ENCODE assay signal across 9 cellular contexts in the genomic region with DNA sequence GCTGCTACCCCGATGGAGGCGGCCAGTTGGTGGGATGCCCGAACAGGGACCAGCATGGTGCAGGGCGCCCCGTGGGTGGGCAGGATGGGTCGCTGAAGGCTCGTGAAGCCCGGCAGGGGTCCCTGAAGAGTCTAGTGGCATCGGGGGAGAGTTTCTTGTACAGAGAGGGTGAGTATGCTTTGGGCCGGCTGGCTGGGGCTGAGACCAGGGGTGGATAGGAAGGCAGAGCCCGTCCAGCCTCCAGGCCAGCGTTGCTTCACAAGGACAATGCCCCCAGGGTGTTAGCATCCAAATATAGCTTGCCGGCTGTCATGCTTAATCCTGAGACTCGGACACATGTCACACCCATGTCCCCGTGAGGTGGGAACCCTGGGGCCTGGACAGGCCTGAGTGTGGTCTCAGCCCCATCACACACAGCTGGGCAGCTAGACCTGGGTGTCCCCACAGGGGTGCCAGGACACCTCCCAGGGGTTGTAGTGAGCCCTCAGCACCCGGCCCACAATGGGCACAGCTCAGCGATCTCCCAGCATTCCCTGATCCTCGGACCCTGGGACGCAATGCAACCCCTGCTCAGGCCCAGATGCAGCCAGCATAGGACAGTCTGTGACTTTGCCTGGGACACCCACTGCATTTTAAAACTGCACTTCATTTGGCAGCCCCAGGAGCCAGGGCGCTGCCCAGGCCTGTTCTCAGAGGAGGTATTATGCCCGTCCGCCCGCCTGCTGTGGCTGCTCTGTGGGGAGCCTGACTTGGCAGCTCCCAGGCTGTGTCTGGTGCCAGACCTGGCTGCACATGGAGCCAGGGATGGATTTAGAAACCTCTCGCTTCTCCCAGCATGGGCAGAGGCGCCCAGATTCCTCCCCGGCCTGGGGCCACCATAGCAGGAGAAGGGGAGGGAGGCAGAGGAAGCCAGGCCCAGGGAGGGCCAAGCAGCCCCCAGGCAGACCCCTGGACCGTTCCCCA. TPM values are rescaled to one million over a fixed set of nuclear protein-coding genes. Genes with fewer than 3 reads are reported as not detected.
DNase-seq lines count a peak whose midpoint lies in the region; TF ChIP-seq lines count a peak whose summit lies in the region.
"Had no signal": no experiment of that assay in that cellular context is flagged by ENCODE, and none has a peak within 500 bp of the region (broad histone marks: within the 10 kb centered on the region; RNA-seq: fewer than 3 reads in every experiment).

No MANE protein-coding gene starts in this region.

- H3K27me3 ChIP-seq in layer of hippocampus (ENCODE audit: control insufficient read depth, insufficient read depth, low read length): no peaks in the 10 kb centered on the region
- H3K27me3 ChIP-seq in tibial artery: no peaks in the 10 kb centered on the region

- TF ChIP-seq CTCF in brain (conservative IDR thresholded peaks at IDR 0.05) (no peak), tibial artery (IDR thresholded peaks at IDR 0.05) (no peak)

- H3K4me1 Mint-ChIP-seq in brain: peaks cover 60% of the 10 kb centered on the region

- peak overlapping the region in 1 of 5 experiments; percentile 39 for H3K4me3 Mint-ChIP-seq in brain

- in situ Hi-C loops in KBM-7 (cut with MboI; ENCODE audit: low pct_unique_long_range_greater_than_20kb, low sequenced_read_pairs): no loop called here

- intact Hi-C loops in tibial artery (cut with DNase I; ENCODE audit: low total_unique reads): loop anchor here (5.0 to 10.0 kb wide), 2 partner anchors 34 to 191 kb away; no protein-coding TSS in a partner anchor

- DNase-seq in NCI-H1417 (lab: John Stamatoyannopoulos, UW) (peak in 2 of 3 experiments; percentile 71 to 73), NCI-H1417 treated with DMSO at 0.1 percent for 48 hours (lab: John Stamatoyannopoulos, UW) (no peak), tibial artery (peak; percentile 77 to 94), DMS53 (lab: John Stamatoyannopoulos, UW) (no peak), KBM-7 (no peak), GM03348 (ENCODE audit: low spot score) (no peak)
- DNase-seq: ACHN had no signal

- H3K36me3 ChIP-seq in tibial artery: no peaks in the 10 kb centered on the region

- H3K4me1 ChIP-seq in tibial artery: peaks cover 0 to 94% (median 60%) of the 10 kb centered on the region in 4 donors

- H3K4me3 ChIP-seq in tibial artery: no peak overlapping the region

- no peaks in the 10 kb centered on the region for H3K27me3 Mint-ChIP-seq in brain

- H3K9me3 Mint-ChIP-seq in brain: no peaks in the 10 kb centered on the region

- H3K27ac ChIP-seq in layer of hippocampus (ENCODE audit: low read depth, low read length) (peak overlapping the region; percentile 84), tibial artery (peak overlapping the region; percentile 94 to 99)

- peak overlapping the region in 4 of 5 experiments; percentile 72 to 92 (median 89) for H3K27ac Mint-ChIP-seq in brain

- no peaks in the 10 kb centered on the region for H3K9me3 ChIP-seq in tibial artery

- no peaks in the 10 kb centered on the region for H3K36me3 Mint-ChIP-seq in brain

RNA-seq across cellular contexts. Expression of gene RAMP1, which starts 36.4 kb away (rescaled TPM):
- 75.7 TPM for polyA plus RNA-seq in brain (ENCODE audit: insufficient read depth, low read depth, low replicate concordance)

Comparison
In these comparisons a context has a peak if more than half of its experiments do, and no peak if none do; other contexts are left out.
1. DNase-seq: peak in NCI-H1417 (2 of 3) and tibial artery (2 of 2); none in NCI-H1417 treated with DMSO at 0.1 percent for 48 hours (single experiment), DMS53 (single experiment), KBM-7 (single experiment) and GM03348 (single experiment).